ENCODE assay signal across 27 cellular contexts in the genomic region with DNA sequence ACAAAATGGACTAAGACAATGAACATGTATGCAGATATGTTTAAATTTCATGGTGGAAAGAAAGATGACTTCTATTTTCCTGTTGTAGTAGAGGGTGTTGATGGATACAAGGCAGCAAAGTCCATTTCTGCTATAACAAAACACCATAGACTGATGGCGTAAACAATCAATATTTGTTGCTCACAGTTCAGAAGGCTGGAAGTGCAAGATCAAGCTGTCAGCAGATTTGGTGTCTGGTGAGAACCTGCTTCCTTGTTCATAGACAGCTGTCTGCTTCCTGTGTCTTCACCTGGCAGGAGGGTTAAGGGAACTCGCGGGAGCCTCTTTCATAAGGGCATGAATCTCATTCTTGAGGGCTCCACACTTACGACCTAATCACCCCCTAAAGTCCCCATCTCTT.
DNase-seq lines count a peak whose midpoint lies in the region; ATAC-seq and TF ChIP-seq lines count a peak whose summit lies in the region.
"Had no signal": no experiment of that assay in that cellular context is flagged by ENCODE, and none has a peak within 500 bp of the region (broad histone marks: within the 10 kb centered on the region; RNA-seq: fewer than 3 reads in every experiment).

No MANE protein-coding gene starts in this region.

- no peaks in the 10 kb centered on the region for H3K9me3 ChIP-seq in DND-41 (ENCODE audit: insufficient read depth, low read length, severe bottlenecking)
- H3K9me3 ChIP-seq: ascending aorta, HAP-1, right atrium auricular region, SK-N-SH, upper lobe of left lung had no signal

- TF ChIP-seq CTCF in CD14-positive monocyte (IDR thresholded peaks at IDR 0.05) = no peak
- TF ChIP-seq CTCF in DND-41 (IDR thresholded peaks at IDR 0.05; ENCODE audit: borderline replicate concordance, extremely low read depth, low read length, poor library complexity, severe bottlenecking) = no peak

- H3K79me2 ChIP-seq in DND-41 (ENCODE audit: insufficient read depth, low read length) = no peaks in the 10 kb centered on the region
- H3K79me2 ChIP-seq: parathyroid adenoma had no signal

- ATAC-seq in DND-41 (ENCODE audit: insufficient read depth, low read depth) (peak; percentile 60; the same call in 2 of the 3 replicates), HG03439 (IDR thresholded peaks at IDR 0.05; ENCODE audit: unreplicated experiment) (no peak), HG03108 (IDR thresholded peaks at IDR 0.05; ENCODE audit: unreplicated experiment) (no peak)
- ATAC-seq: activated CD8-positive, alpha-beta T cell treated with anti-CD3 and anti-CD28 coated beads for 36 hours; effector memory CD8-positive, alpha-beta T cell; K562 had no signal

- H3K4me1 ChIP-seq in DND-41 (ENCODE audit: insufficient read depth, low read length) = peaks cover 3% of the 10 kb centered on the region
- H3K4me1 ChIP-seq: ascending aorta, parathyroid adenoma had no signal

- intact Hi-C loops in CD14-positive monocyte (cut with micrococcal nuclease) = loop anchor here (5.0 to 10.0 kb wide), 4 partner anchors 53 to 187 kb away; no protein-coding TSS in a partner anchor

- H3K36me3 Mint-ChIP-seq in CD14-positive monocyte = no peaks in the 10 kb centered on the region
- H3K36me3 Mint-ChIP-seq: activated naive CD8-positive, alpha-beta T cell had no signal

- H3K27ac ChIP-seq in DND-41 (ENCODE audit: low read length) = no peak overlapping the region
- H3K27ac ChIP-seq: ascending aorta, coronary artery, parathyroid adenoma, right atrium auricular region had no signal

- H4K20me1 ChIP-seq in DND-41 (ENCODE audit: insufficient read depth, low read length) = no peaks in the 10 kb centered on the region

- H3K4me1 Mint-ChIP-seq in CD14-positive monocyte = peaks cover 33% of the 10 kb centered on the region

- 0 out of 2 replicates have a peak overlapping the region, but pooled peaks have one; percentile 0 for H2AFZ ChIP-seq in DND-41 (ENCODE audit: low read depth, low read length)
- H2AFZ ChIP-seq: parathyroid adenoma had no signal

- H3K4me3 Mint-ChIP-seq in CD14-positive monocyte = no peak overlapping the region
- H3K4me3 Mint-ChIP-seq: activated CD8-positive, alpha-beta T cell treated with anti-CD3 and anti-CD28 coated beads for 36 hours; activated naive CD8-positive, alpha-beta T cell; effector memory CD8-positive, alpha-beta T cell; neural crest cell; T-helper 1 cell treated with Interleukin-12 subunit alpha and Interleukin-12 subunit beta and Interleukin-4 antibody, amounts not matched to agents 30 μg/mL and 1 μg/mL, for 36 hours had no signal

- H3K27me3 ChIP-seq in DND-41 (ENCODE audit: insufficient read depth, low read length, poor library complexity) = no peaks in the 10 kb centered on the region
- H3K27me3 ChIP-seq: ascending aorta, right atrium auricular region, upper lobe of left lung had no signal

- H3K27me3 Mint-ChIP-seq in CD14-positive monocyte (ENCODE audit: low read depth in 3 of 3) = no peaks in the 10 kb centered on the region
- H3K27me3 Mint-ChIP-seq: activated CD8-positive, alpha-beta T cell treated with anti-CD3 and anti-CD28 coated beads for 36 hours; activated naive CD8-positive, alpha-beta T cell; effector memory CD8-positive, alpha-beta T cell had no signal

- H3K36me3 ChIP-seq in DND-41 (ENCODE audit: insufficient read depth, low read length) = no peaks in the 10 kb centered on the region
- H3K36me3 ChIP-seq: ascending aorta, HAP-1, right atrium auricular region, upper lobe of left lung had no signal

- no peaks in the 10 kb centered on the region for H3K9me3 Mint-ChIP-seq in CD14-positive monocyte
- H3K9me3 Mint-ChIP-seq: activated CD8-positive, alpha-beta T cell treated with anti-CD3 and anti-CD28 coated beads for 36 hours; effector memory CD8-positive, alpha-beta T cell; neural crest cell; T-helper 1 cell treated with Interleukin-12 subunit alpha and Interleukin-12 subunit beta and Interleukin-4 antibody, amounts not matched to agents 30 μg/mL and 1 μg/mL, for 36 hours had no signal

- no peak overlapping the region for H3K9ac ChIP-seq in DND-41 (ENCODE audit: low read depth, low read length)
- H3K9ac ChIP-seq: parathyroid adenoma, SK-N-SH had no signal

- peak overlapping the region; percentile 89 to 98 (median 93) for H3K27ac Mint-ChIP-seq in CD14-positive monocyte
- H3K27ac Mint-ChIP-seq: activated CD8-positive, alpha-beta T cell treated with anti-CD3 and anti-CD28 coated beads for 36 hours; activated naive CD8-positive, alpha-beta T cell; T-helper 1 cell treated with Interleukin-12 subunit alpha and Interleukin-12 subunit beta and Interleukin-4 antibody, amounts not matched to agents 30 μg/mL and 1 μg/mL, for 36 hours had no signal

- H3K4me3 ChIP-seq in DND-41 (ENCODE audit: low read depth in 1 of 2, low read length in 2 of 2) = no peak overlapping the region
- H3K4me3 ChIP-seq: ascending aorta, coronary artery, HAP-1, K562, right atrium auricular region, upper lobe of left lung had no signal

- no peak for DNase-seq in CD14-positive monocyte (ENCODE audit: low spot score)
- peak; percentile 13 for DNase-seq in DND-41
- peak; percentile 37 for DNase-seq in NCI-H69 (lab: John Stamatoyannopoulos, UW)
- peak; percentile 29 for DNase-seq in mucosa of gallbladder (ENCODE audit: low spot score)
- no peak for DNase-seq in amygdala (lab: John Stamatoyannopoulos, UW)
- DNase-seq: activated CD4-positive, alpha-beta T cell treated with anti-CD3 and anti-CD28 coated beads for 1 hour; activated CD8-positive, alpha-beta T cell treated with anti-CD3 and anti-CD28 coated beads for 36 hours; effector memory CD8-positive, alpha-beta T cell; erythroblast; kidney glomerular epithelial cell; NCI-H1436 treated with DMSO at 0.1 percent for 48 hours; NCI-H526; OCI-M1; SK-N-SH; stimulated activated CD4-positive, alpha-beta T cell treated with anti-CD3 and anti-CD28 coated beads, Interleukin-2, amount 100 ng/mL, for 48 hours; upper lobe of left lung had no signal

- H3K4me2 ChIP-seq in DND-41 (ENCODE audit: insufficient read depth, low read length) = no peak overlapping the region
- H3K4me2 ChIP-seq: SK-N-SH had no signal

Comparison
In these comparisons a context has a peak if more than half of its experiments do, and no peak if none do; other contexts are left out.
1. DNase-seq: peak in DND-41 (single experiment), NCI-H69 (single experiment) and mucosa of gallbladder (single experiment); none in CD14-positive monocyte (single experiment) and amygdala (0 of 56).